In genomic region chr2:44191739-44192138, GRCh38 we compare ENCODE assay signal across 11 cellular contexts. TPM values are rescaled to one million over a fixed set of nuclear protein-coding genes. Genes with fewer than 3 reads are reported as not detected.
DNase-seq lines count a peak whose midpoint lies in the region; ATAC-seq and TF ChIP-seq lines count a peak whose summit lies in the region.
"Had no signal": no experiment of that assay in that cellular context is flagged by ENCODE, and none has a peak within 500 bp of the region (broad histone marks: within the 10 kb centered on the region; RNA-seq: fewer than 3 reads in every experiment).

No MANE protein-coding gene starts in this region.

- peaks cover 0 to 13% (median 0%) of the 10 kb centered on the region in 3 donors for H3K36me3 ChIP-seq in esophagus squamous epithelium
- H3K36me3 ChIP-seq: Peyer's patch, right lobe of liver had no signal

- peaks cover 32% of the 10 kb centered on the region for H3K4me1 Mint-ChIP-seq in activated T-helper 1 cell treated with anti-CD3 and anti-CD28 coated beads, Interleukin-12 subunit alpha, Interleukin-12 subunit beta, Interleukin-2, Interleukin-4 antibody, amounts not matched to agents 30 ng/mL and 10 ng/mL and 1 ng/mL, durations not matched to agents 14 hours and 24 hours and 36 hours (ENCODE audit: low read depth)

- no peak overlapping the region for H3K4me3 ChIP-seq in GM12864 (ENCODE audit: low read depth, low read length)
- no peak overlapping the region for H3K4me3 ChIP-seq in esophagus squamous epithelium
- H3K4me3 ChIP-seq: Peyer's patch, right lobe of liver had no signal

- H3K27me3 ChIP-seq in esophagus squamous epithelium = no peaks in the 10 kb centered on the region
- H3K27me3 ChIP-seq: Peyer's patch, right lobe of liver had no signal

- TF ChIP-seq CTCF in GM12864 (IDR thresholded peaks at IDR 0.05; ENCODE audit: low read depth, low read length, missing control alignments) = no peak
- no peak for TF ChIP-seq CTCF in esophagus squamous epithelium (IDR thresholded peaks at IDR 0.05)

- peaks cover 0 to 18% (median 0%) of the 10 kb centered on the region in 3 donors for H3K4me1 ChIP-seq in esophagus squamous epithelium
- H3K4me1 ChIP-seq: Peyer's patch had no signal

- no peak overlapping the region for H3K4me3 Mint-ChIP-seq in activated T-helper 1 cell treated with anti-CD3 and anti-CD28 coated beads, Interleukin-12 subunit alpha, Interleukin-12 subunit beta, Interleukin-2, Interleukin-4 antibody, amounts not matched to agents 30 ng/mL and 10 ng/mL and 1 ng/mL, durations not matched to agents 14 hours and 24 hours and 36 hours

- H3K27ac Mint-ChIP-seq in activated T-helper 1 cell treated with anti-CD3 and anti-CD28 coated beads, Interleukin-12 subunit alpha, Interleukin-12 subunit beta, Interleukin-2, Interleukin-4 antibody, amounts not matched to agents 30 ng/mL and 10 ng/mL and 1 ng/mL, durations not matched to agents 14 hours and 24 hours and 36 hours = peak overlapping the region; percentile 79

- DNase-seq in GM12864 (ENCODE audit: low read depth) (peak; percentile 41), SK-N-DZ (ENCODE audit: low spot score) (no peak), D341Med (ENCODE audit: low spot score) (no peak), esophagus squamous epithelium (lab: John Stamatoyannopoulos, UW) (no peak)
- no peak for DNase-seq in activated T-helper 1 cell treated with anti-CD3 and anti-CD28 coated beads, Interleukin-12 subunit alpha, Interleukin-12 subunit beta, Interleukin-2, Interleukin-4 antibody, amounts not matched to agents 30 ng/mL and 10 ng/mL and 1 ng/mL, durations not matched to agents 14 hours and 24 hours and 36 hours (ENCODE audit: low spot score)
- no peak for DNase-seq in effector CD4-positive, alpha-beta T cell
- DNase-seq: Peyer's patch, right lobe of liver, substantia nigra had no signal

- no peaks in the 10 kb centered on the region for H3K9me3 Mint-ChIP-seq in activated T-helper 1 cell treated with anti-CD3 and anti-CD28 coated beads, Interleukin-12 subunit alpha, Interleukin-12 subunit beta, Interleukin-2, Interleukin-4 antibody, amounts not matched to agents 30 ng/mL and 10 ng/mL and 1 ng/mL, durations not matched to agents 14 hours and 24 hours and 36 hours

- H3K9me3 ChIP-seq in esophagus squamous epithelium = no peaks in the 10 kb centered on the region
- H3K9me3 ChIP-seq: Peyer's patch, right lobe of liver had no signal

- no peak for TF ChIP-seq POLR2A in esophagus squamous epithelium (IDR thresholded peaks at IDR 0.05)

- H3K27ac ChIP-seq in esophagus squamous epithelium = no peak overlapping the region
- H3K27ac ChIP-seq: Peyer's patch, right lobe of liver had no signal

- peaks cover 26% of the 10 kb centered on the region for H3K36me3 Mint-ChIP-seq in activated T-helper 1 cell treated with anti-CD3 and anti-CD28 coated beads, Interleukin-12 subunit alpha, Interleukin-12 subunit beta, Interleukin-2, Interleukin-4 antibody, amounts not matched to agents 30 ng/mL and 10 ng/mL and 1 ng/mL, durations not matched to agents 14 hours and 24 hours and 36 hours (ENCODE audit: low read depth)

- ATAC-seq in GM19372 (IDR thresholded peaks at IDR 0.05; ENCODE audit: low read depth, unreplicated experiment) (peak; percentile 91), HG03045 (IDR thresholded peaks at IDR 0.05; ENCODE audit: unreplicated experiment) (peak; percentile 87)

- H3K27me3 Mint-ChIP-seq in activated T-helper 1 cell treated with anti-CD3 and anti-CD28 coated beads, Interleukin-12 subunit alpha, Interleukin-12 subunit beta, Interleukin-2, Interleukin-4 antibody, amounts not matched to agents 30 ng/mL and 10 ng/mL and 1 ng/mL, durations not matched to agents 14 hours and 24 hours and 36 hours (ENCODE audit: insufficient read depth) = no peaks in the 10 kb centered on the region

- intact Hi-C loops in activated T-helper 1 cell treated with anti-CD3 and anti-CD28 coated beads, Interleukin-12 subunit alpha, Interleukin-12 subunit beta, Interleukin-2, Interleukin-4 antibody, amounts not matched to agents 30 ng/mL and 10 ng/mL and 1 ng/mL, durations not matched to agents 14 hours and 24 hours and 36 hours (cut with micrococcal nuclease) = loop anchor here (1.0 to 2.0 kb wide), 2 partner anchors 23 to 71 kb away; partner anchors contain the start of gene PPM1B
- intact Hi-C loops in esophagus squamous epithelium (cut with DNase I) = no loop called here

RNA-seq across cellular contexts. Expression of gene PPM1B, which starts 23.1 kb away (rescaled TPM):
- total RNA-seq in activated T-helper 1 cell treated with anti-CD3 and anti-CD28 coated beads, Interleukin-12 subunit alpha, Interleukin-12 subunit beta, Interleukin-2, Interleukin-4 antibody, amounts not matched to agents 30 ng/mL and 10 ng/mL and 1 ng/mL, durations not matched to agents 14 hours and 24 hours and 36 hours = 41.5 and 42.2 TPM in 2 replicates
- polyA plus RNA-seq in SK-N-DZ (2014; cell fraction: cytosol; rRNA removed) = 26.7 and 29.7 TPM in 2 replicates
- 19.2 and 21.8 TPM in 2 replicates for polyA plus RNA-seq in SK-N-DZ (2014; cell fraction: nucleus; rRNA removed)
- total RNA-seq in esophagus squamous epithelium = 10 to 100 TPM; 14.9 to 53.8 (median 19.1) TPM
